ENCODE assay signal across 20 cellular contexts in genomic region chr4:53233396-53233795, GRCh38.
DNase-seq lines count a peak whose midpoint lies in the region; ATAC-seq and TF ChIP-seq lines count a peak whose summit lies in the region.
"Had no signal": no experiment of that assay in that cellular context is flagged by ENCODE, and none has a peak within 500 bp of the region (broad histone marks: within the 10 kb centered on the region; RNA-seq: fewer than 3 reads in every experiment).

No MANE protein-coding gene starts in this region.

- H3K9ac ChIP-seq in fibroblast of lung (ENCODE audit: insufficient read depth, low read length) = no peak overlapping the region

- no peak for ATAC-seq in activated CD8-positive, alpha-beta T cell treated with anti-CD3 and anti-CD28 coated beads for 36 hours
- no peak for ATAC-seq in HG03571 (IDR thresholded peaks at IDR 0.05; ENCODE audit: unreplicated experiment)
- ATAC-seq: GM12878, K562, SK-N-SH treated with all-trans-retinoic acid at 6 μM for 48 hours had no signal

- in situ Hi-C loops in astrocyte of the cerebellum (cut with HindIII; ENCODE audit: low sequenced_read_pairs) = no loop called here

- TF ChIP-seq CTCF in astrocyte of the cerebellum (IDR thresholded peaks at IDR 0.05; ENCODE audit: low read depth, low read length, missing control alignments) = no peak
- TF ChIP-seq CTCF in fibroblast of lung (conservative IDR thresholded peaks at IDR 0.05 in 1 of 2, IDR thresholded peaks at IDR 0.05 in 1 of 2; ENCODE audit: low read depth in 1 of 2, low read length in 2 of 2) = no peak
- TF ChIP-seq CTCF in activated CD8-positive, alpha-beta T cell treated with anti-CD3 and anti-CD28 coated beads for 36 hours (IDR thresholded peaks at IDR 0.05) = no peak

- no peaks in the 10 kb centered on the region for H3K9me3 Mint-ChIP-seq in activated CD8-positive, alpha-beta T cell treated with anti-CD3 and anti-CD28 coated beads for 36 hours

- no peaks in the 10 kb centered on the region for H3K79me2 ChIP-seq in fibroblast of lung (ENCODE audit: control insufficient read depth, insufficient read depth, low read length)

- H2AFZ ChIP-seq in fibroblast of lung (ENCODE audit: low read length) = no peak overlapping the region

- H3K27me3 ChIP-seq in fibroblast of lung (ENCODE audit: control insufficient read depth, insufficient read depth, low read length) = no peaks in the 10 kb centered on the region
- H3K27me3 ChIP-seq: BE2C had no signal

- no peaks in the 10 kb centered on the region for H4K20me1 ChIP-seq in fibroblast of lung (ENCODE audit: control insufficient read depth, extremely low read depth, insufficient read depth, low read length)

- POLR2A ChIA-PET in activated CD8-positive, alpha-beta T cell treated with anti-CD3 and anti-CD28 coated beads for 36 hours (lab: Charles Lee) = no interaction called here

- H3K4me1 Mint-ChIP-seq in activated CD8-positive, alpha-beta T cell treated with anti-CD3 and anti-CD28 coated beads for 36 hours (ENCODE audit: low read depth) = no peaks in the 10 kb centered on the region

- no peaks in the 10 kb centered on the region for H3K36me3 ChIP-seq in fibroblast of lung (ENCODE audit: control insufficient read depth, insufficient read depth, low read length)
- H3K36me3 ChIP-seq: BE2C, HAP-1 had no signal

- H3K4me3 Mint-ChIP-seq in activated CD8-positive, alpha-beta T cell treated with anti-CD3 and anti-CD28 coated beads for 36 hours = no peak overlapping the region
- H3K4me3 Mint-ChIP-seq: CD8-positive, alpha-beta memory T cell had no signal

- DNase-seq in KG1 (lab: John Stamatoyannopoulos, UW) (peak; percentile 18), astrocyte of the cerebellum (ENCODE audit: low read depth) (peak; percentile 0), fibroblast of lung (ENCODE audit: low read depth in 2 of 2) (peak; percentile 7 to 74), skeletal muscle cell (ENCODE audit: low read depth) (peak; percentile 42), NCI-H2107 treated with DMSO at 0.1 percent for 48 hours (lab: John Stamatoyannopoulos, UW; ENCODE audit: unreplicated experiment) (no peak)
- no peak for DNase-seq in activated CD8-positive, alpha-beta T cell treated with anti-CD3 and anti-CD28 coated beads for 36 hours
- DNase-seq in central memory CD4-positive, alpha-beta T cell = no peak
- DNase-seq: ACHN; BE2C; CD8-positive, alpha-beta memory T cell; NCI-H1105; NCI-H1694; NK-92 treated with Interleukin-12 subunit alpha and Interleukin-12 subunit beta, amount 100 ng/mL, for 24 hours; OCI-M1; SHP77 treated with DMSO at 0.1 percent for 48 hours had no signal

- no peak overlapping the region for H3K27ac Mint-ChIP-seq in activated CD8-positive, alpha-beta T cell treated with anti-CD3 and anti-CD28 coated beads for 36 hours

- CTCF ChIA-PET in activated CD8-positive, alpha-beta T cell treated with anti-CD3 and anti-CD28 coated beads for 36 hours (lab: Charles Lee) = no interaction called here

- H3K27me3 Mint-ChIP-seq in activated CD8-positive, alpha-beta T cell treated with anti-CD3 and anti-CD28 coated beads for 36 hours = no peaks in the 10 kb centered on the region
- H3K27me3 Mint-ChIP-seq: CD8-positive, alpha-beta memory T cell had no signal

- H3K36me3 Mint-ChIP-seq in activated CD8-positive, alpha-beta T cell treated with anti-CD3 and anti-CD28 coated beads for 36 hours (ENCODE audit: low read depth) = peaks cover 16% of the 10 kb centered on the region

- H3K27ac ChIP-seq in fibroblast of lung (ENCODE audit: insufficient read depth, low read length) = no peak overlapping the region

- H3K4me1 ChIP-seq in fibroblast of lung (ENCODE audit: control insufficient read depth, extremely low read depth, insufficient read depth, low read length) = no peaks in the 10 kb centered on the region
- H3K4me1 ChIP-seq: BE2C had no signal

- intact Hi-C loops in activated CD8-positive, alpha-beta T cell treated with anti-CD3 and anti-CD28 coated beads for 36 hours (cut with micrococcal nuclease) = no loop called here

- no peak overlapping the region for H3K4me2 ChIP-seq in fibroblast of lung (ENCODE audit: extremely low read depth, insufficient read depth, low read length)

- H3K4me3 ChIP-seq in astrocyte of the cerebellum (ENCODE audit: low read depth, low read length) (no peak overlapping the region), fibroblast of lung (replicated peaks in 1 of 4; ENCODE audit: control extremely low read depth in 1 of 4, insufficient read depth in 1 of 4, low read depth in 3 of 4, low read length in 4 of 4) (no peak overlapping the region), skeletal muscle cell (ENCODE audit: low read depth, low read length) (no peak overlapping the region)
- H3K4me3 ChIP-seq: GM12878, HAP-1, K562 had no signal

- no peaks in the 10 kb centered on the region for H3K9me3 ChIP-seq in fibroblast of lung (ENCODE audit: control insufficient read depth, insufficient read depth, low read depth, low read length)
- H3K9me3 ChIP-seq: BE2C had no signal

Comparison
In these comparisons a context has a peak if more than half of its experiments do, and no peak if none do; other contexts are left out.
1. DNase-seq: peak in KG1 (single experiment), astrocyte of the cerebellum (single experiment), fibroblast of lung (2 of 2) and skeletal muscle cell (single experiment); none in activated CD8-positive, alpha-beta T cell treated with anti-CD3 and anti-CD28 coated beads for 36 hours (single experiment), central memory CD4-positive, alpha-beta T cell (single experiment) and NCI-H2107 treated with DMSO at 0.1 percent for 48 hours (single experiment).